In genomic region chr11:12979928-12980689, GRCh38 we compare ENCODE assay signal across 16 cellular contexts.
A peak's percentile ranks its signal among the peaks of the same experiment; 100 is the strongest.
DNase-seq lines count a peak whose midpoint lies in the region; ATAC-seq and TF ChIP-seq lines count a peak whose summit lies in the region.
"Had no signal": no experiment of that assay in that cellular context is flagged by ENCODE, and none has a peak within 500 bp of the region (broad histone marks: within the 10 kb centered on the region; RNA-seq: fewer than 3 reads in every experiment).

No MANE protein-coding gene starts in this region.

- no peak for ATAC-seq in GM18502 (IDR thresholded peaks at IDR 0.05; ENCODE audit: poor library complexity, unreplicated experiment)

- peak; percentile 80 for DNase-seq in COLO668 (lab: John Stamatoyannopoulos, UW; ENCODE audit: unreplicated experiment)
- peak; percentile 72 for DNase-seq in NCI-H1105 (lab: John Stamatoyannopoulos, UW)
- peak; percentile 32 to 51 for DNase-seq in NCI-H526 (lab: John Stamatoyannopoulos, UW)
- peak; percentile 11 for DNase-seq in WERI-Rb-1
- DNase-seq in foreskin fibroblast = no peak
- DNase-seq in activated effector memory CD4-positive, alpha-beta T cell treated with anti-CD3 and anti-CD28 coated beads, Interleukin-2, amount 50 U/mL, for 16 hours = no peak
- DNase-seq in NK-92 treated with Interleukin-12 subunit alpha and Interleukin-12 subunit beta, amount 100 ng/mL, for 24 hours (lab: John Stamatoyannopoulos, UW) = no peak
- DNase-seq: activated B cell treated with CpG ODN at 0.5 μM for 24 hours; activated CD8-positive, alpha-beta memory T cell treated with anti-CD3 and anti-CD28 coated beads, Interleukin-2, amount 50 U/mL, for 48 hours; activated naive CD8-positive, alpha-beta T cell treated with anti-CD3 and anti-CD28 coated beads, Interleukin-2, amount 10 ng/mL, durations not matched to agents 7 days and 5 days; central memory CD4-positive, alpha-beta T cell; IMR-90; stimulated activated CD8-positive, alpha-beta memory T cell treated with anti-CD3 and anti-CD28 coated beads, Interleukin-4, amount 100 ng/mL, for 48 hours; trophoblast cell had no signal

- H3K4me3 ChIP-seq in WERI-Rb-1 (ENCODE audit: low read depth, low read length) (no peak overlapping the region), foreskin fibroblast (ENCODE audit: low read depth in 1 of 2, low read length in 2 of 2) (no peak overlapping the region)
- H3K4me3 ChIP-seq: SJCRH30 had no signal

- no peak for TF ChIP-seq CTCF in WERI-Rb-1 (IDR thresholded peaks at IDR 0.05; ENCODE audit: low read depth, low read length)
- TF ChIP-seq CTCF in foreskin fibroblast (IDR thresholded peaks at IDR 0.05; ENCODE audit: low read depth, low read length) = no peak

- H3K9me3 ChIP-seq in WERI-Rb-1 (ENCODE audit: severe bottlenecking) = no peaks in the 10 kb centered on the region
- H3K9me3 ChIP-seq: SJCRH30 had no signal

- H3K27me3 ChIP-seq in WERI-Rb-1 (ENCODE audit: insufficient read depth, low read depth, severe bottlenecking) = peaks cover 63% of the 10 kb centered on the region
- H3K27me3 ChIP-seq: SJCRH30 had no signal

- no peak overlapping the region for H3K27ac ChIP-seq in WERI-Rb-1
- H3K27ac ChIP-seq: SJCRH30 had no signal

- H3K36me3 ChIP-seq in WERI-Rb-1 = no peaks in the 10 kb centered on the region
- H3K36me3 ChIP-seq: SJCRH30 had no signal

Comparison
In these comparisons a context has a peak if more than half of its experiments do, and no peak if none do; other contexts are left out.
1. DNase-seq: peak in COLO668 (single experiment), NCI-H1105 (single experiment), NCI-H526 (2 of 2) and WERI-Rb-1 (single experiment); none in foreskin fibroblast (0 of 2), activated effector memory CD4-positive, alpha-beta T cell treated with anti-CD3 and anti-CD28 coated beads, Interleukin-2, amount 50 U/mL, for 16 hours (single experiment) and NK-92 treated with Interleukin-12 subunit alpha and Interleukin-12 subunit beta, amount 100 ng/mL, for 24 hours (single experiment).